ENCODE assay signal across 14 cellular contexts in genomic region chr7:20227291-20227795, GRCh38. TPM values are rescaled to one million over a fixed set of nuclear protein-coding genes. Genes with fewer than 3 reads are reported as not detected.
DNase-seq lines count a peak whose midpoint lies in the region; ATAC-seq, FAIRE-seq and TF ChIP-seq lines count a peak whose summit lies in the region.
"Had no signal": no experiment of that assay in that cellular context is flagged by ENCODE, and none has a peak within 500 bp of the region (broad histone marks: within the 10 kb centered on the region; RNA-seq: fewer than 3 reads in every experiment).

No MANE protein-coding gene starts in this region.

- no peaks in the 10 kb centered on the region for H3K36me3 ChIP-seq in SK-N-MC (ENCODE audit: insufficient read depth, low read length)
- no peaks in the 10 kb centered on the region for H3K36me3 ChIP-seq in heart left ventricle

- no peak overlapping the region for H3K9ac ChIP-seq in SK-N-MC (ENCODE audit: insufficient read length)

- H3K9me3 ChIP-seq in SK-N-MC (ENCODE audit: low read depth, low read length): no peaks in the 10 kb centered on the region
- no peaks in the 10 kb centered on the region for H3K9me3 ChIP-seq in heart left ventricle
- H3K9me3 ChIP-seq: A549 had no signal

- no peaks in the 10 kb centered on the region for H3K27me3 ChIP-seq in heart left ventricle

- WGBS in heart left ventricle, 4 donors: 86 to 95% (median 91%) methylated on average over 2 of the region's 2 CpGs

- no peak for TF ChIP-seq POLR2A in heart left ventricle (IDR thresholded peaks at IDR 0.05)

- POLR2A ChIA-PET in GM10248 (lab: Yijun Ruan, JAX): no interaction called here

- intact Hi-C loops in heart left ventricle (cut with DNase I): no loop called here

- ATAC-seq in HG03039 (IDR thresholded peaks at IDR 0.05; ENCODE audit: unreplicated experiment) (no peak), heart left ventricle (no peak)
- ATAC-seq: A549, HCT116, K562 had no signal

- H3K4me1 ChIP-seq in heart left ventricle: peaks cover 0 to 16% (median 0%) of the 10 kb centered on the region in 12 donors
- H3K4me1 ChIP-seq: A549 had no signal

- H3K4me3 ChIP-seq in SK-N-MC (0 out of 2 replicates have a peak overlapping the region, but pooled peaks have one; percentile 10), heart left ventricle (no peak overlapping the region)
- H3K4me3 ChIP-seq: A549, K562 had no signal

- H3K27ac ChIP-seq in SK-N-MC (peak overlapping the region; percentile 53; the same call in 1 of the 2 replicates), heart left ventricle (no peak overlapping the region)
- H3K27ac ChIP-seq: A549 had no signal

- CTCF ChIA-PET in GM10248 (lab: Yijun Ruan, JAX): interaction anchor here (0.9 to 1.1 kb wide), 2 partner anchors 10 to 40 kb away, joined by 3 read pairs; no protein-coding TSS in a partner anchor

- FAIRE-seq in RCC 7860 (lab: Jason Lieb, UNC): no peak
- FAIRE-seq: A549, K562 had no signal

- DNase-seq in EL (peak; percentile 55), NCI-H69 (lab: John Stamatoyannopoulos, UW) (peak; percentile 81), SK-N-MC (ENCODE audit: low read depth, low spot score) (no peak), GM10248 (ENCODE audit: extremely low spot score) (no peak), RCC 7860 (ENCODE audit: low spot score) (no peak), heart left ventricle (no peak)
- DNase-seq: C1 segment of cervical spinal cord; CD4-positive, alpha-beta T cell; DMS79; GDM1 had no signal

- TF ChIP-seq CTCF in GM10248 (IDR thresholded peaks at IDR 0.05; ENCODE audit: control extremely low read depth, extremely low read depth, low read depth, missing control alignments) (no peak), heart left ventricle (IDR thresholded peaks at IDR 0.05) (no peak)

RNA-seq across cellular contexts. Expression of gene MACC1, which starts 10.2 kb away (rescaled TPM):
- total RNA-seq in heart left ventricle: 1 to 10 TPM in 1 of 9 donors, under 1 TPM in 5, not detected in 3; 0.05 to 1.3 (median 0.12) TPM
- under 1 TPM in 1 of 2 donors, not detected in 1; under 0.01 TPM for polyA plus RNA-seq in heart left ventricle

Comparison
In these comparisons a context has a peak if more than half of its experiments do, and no peak if none do; other contexts are left out.
1. DNase-seq: peak in EL (single experiment) and NCI-H69 (single experiment); none in SK-N-MC (single experiment), GM10248 (single experiment), RCC 7860 (single experiment) and heart left ventricle (0 of 5).